Comparison of ENCODE assay signal across 4 cellular contexts in the genomic region with DNA sequence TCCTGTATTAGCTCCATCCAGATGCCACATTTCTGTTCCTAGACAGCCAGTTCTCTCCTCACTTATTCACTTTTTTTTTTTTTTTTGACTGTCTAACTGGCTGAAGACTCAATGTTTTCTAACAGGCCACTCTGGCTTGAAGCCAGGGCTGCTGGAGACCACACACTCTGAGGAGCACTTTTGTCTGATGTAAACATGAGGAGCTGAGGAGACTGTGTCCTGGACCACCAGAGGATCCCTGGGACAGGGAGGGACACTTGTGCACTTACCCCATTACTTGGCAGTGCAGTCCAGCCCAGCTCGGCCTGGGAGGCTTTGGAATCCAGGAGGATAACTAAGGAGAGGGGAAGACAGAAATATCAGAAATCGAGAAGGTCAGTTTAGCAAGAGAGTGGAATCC. TPM values are rescaled to one million over a fixed set of nuclear protein-coding genes. Genes with fewer than 3 reads are reported as not detected.
"Had no signal": no experiment of that assay in that cellular context is flagged by ENCODE, and none has a peak within 500 bp of the region (broad histone marks: within the 10 kb centered on the region; RNA-seq: fewer than 3 reads in every experiment).

No MANE protein-coding gene starts in this region.

- H3K4me2 ChIP-seq: GM23338 had no signal

- DNase-seq: H9, HCEC 1CT, IMR-90 had no signal

- H3K4me3 Mint-ChIP-seq: GM23338, H9 had no signal

- H3K4me3 ChIP-seq: GM23338 had no signal

- H3K27ac Mint-ChIP-seq: GM23338, H9 had no signal

- H2AFZ ChIP-seq: GM23338 had no signal

- H3K9me3 Mint-ChIP-seq: GM23338, H9 had no signal

RNA-seq across cellular contexts. Expression of gene EPHA10, which starts 2.4 kb away (rescaled TPM):
- polyA plus RNA-seq: IMR-90 had no signal
